21 cellular contexts compared by ENCODE assay signal in genomic region chr2:239196474-239197021, GRCh38.
DNase-seq lines count a peak whose midpoint lies in the region; ATAC-seq, FAIRE-seq and TF ChIP-seq lines count a peak whose summit lies in the region.
"Had no signal": no experiment of that assay in that cellular context is flagged by ENCODE, and none has a peak within 500 bp of the region (broad histone marks: within the 10 kb centered on the region; RNA-seq: fewer than 3 reads in every experiment).

No MANE protein-coding gene starts in this region.

- WGBS in H1 (ENCODE audit: extremely low coverage in 1 of 2, insufficient coverage in 1 of 2, insufficient read length in 1 of 2, insufficient replicate concordance in 2 of 2, low coverage in 1 of 2, low lambda C conversion rate in 2 of 2, missing lambda C conversion rate in 1 of 2), 2 experiments = 91% methylated on average over 17 of the region's 17 CpGs; no CpG with 5 or more reads in 1 of the 2 experiments
- WGBS in upper lobe of left lung, 2 donors = 90 to 95% methylated on average over 12 to 17 of the region's 17 CpGs

- CTCF ChIA-PET in H1 (lab: Charles Lee; ENCODE audit: partially characterized antibody) = interaction anchor here (1.0 to 4.3 kb wide), 5 partner anchors 9 to 97 kb away, joined by 3 to 39 read pairs (median 4); no protein-coding TSS in a partner anchor
- CTCF ChIA-PET in MCF 10A (lab: Yijun Ruan, JAX) = no interaction called here

- H3K4me1 ChIP-seq in H1 (replicated peaks in 1 of 4; ENCODE audit: control insufficient read depth in 3 of 4, insufficient read depth in 4 of 4, low read length in 3 of 4) (peaks cover 0 to 7% (median 3%) of the 10 kb centered on the region in 4 experiments; a peak in 3 of 7 replicates), upper lobe of left lung (peaks cover 0 to 6% (median 5%) of the 10 kb centered on the region in 4 donors)
- H3K4me1 ChIP-seq: colonic mucosa, foreskin keratinocyte had no signal

- H3K79me2 ChIP-seq in H1 (ENCODE audit: control insufficient read depth in 1 of 2, insufficient read depth in 2 of 2, low read length in 2 of 2) = peaks cover 0 to 4% of the 10 kb centered on the region in 2 experiments; a peak in 2 of 4 replicates

- H2BK120ac ChIP-seq in H1 (replicated peaks; ENCODE audit: low read depth, low read length) = no peak overlapping the region

- H3K4me3 ChIP-seq in H1 (ENCODE audit: extremely low read depth in 1 of 4, insufficient read depth in 2 of 4, low read depth in 3 of 4, low read length in 4 of 4) (no peak overlapping the region), upper lobe of left lung (no peak overlapping the region)
- H3K4me3 ChIP-seq: colonic mucosa had no signal

- H3K27me3 ChIP-seq in H1 (replicated peaks in 1 of 4; ENCODE audit: control insufficient read depth in 3 of 4, extremely low read depth in 1 of 4, insufficient read depth in 3 of 4, low read length in 3 of 4) (no peaks in the 10 kb centered on the region), upper lobe of left lung (no peaks in the 10 kb centered on the region)
- H3K27me3 ChIP-seq: colonic mucosa, foreskin keratinocyte had no signal

- H3K27ac ChIP-seq in H1 (ENCODE audit: low read depth, low read length) (no peak overlapping the region), upper lobe of left lung (no peak overlapping the region)
- H3K27ac ChIP-seq: colonic mucosa, epithelial cell of prostate, foreskin keratinocyte, KMS-11 had no signal

- no peaks in the 10 kb centered on the region for H3K9me3 ChIP-seq in H1 (ENCODE audit: insufficient read depth in 2 of 2, low read depth in 1 of 2, low read length in 1 of 2)
- no peaks in the 10 kb centered on the region for H3K9me3 ChIP-seq in upper lobe of left lung
- H3K9me3 ChIP-seq: colonic mucosa had no signal

- H3K36me3 Mint-ChIP-seq in MCF 10A (ENCODE audit: insufficient read depth, unreplicated experiment) = peaks cover 6% of the 10 kb centered on the region

- H2BK5ac ChIP-seq in H1 (ENCODE audit: low read depth, low read length) = no peak overlapping the region

- FAIRE-seq in H1 (lab: Jason Lieb, UNC) = no peak
- FAIRE-seq: astrocyte, GM18507 had no signal

- TF ChIP-seq RAD21 in H1 (IDR thresholded peaks at IDR 0.05 in 1 of 2, conservative IDR thresholded peaks at IDR 0.05 in 1 of 2; ENCODE audit: low read depth in 2 of 2, low read length in 2 of 2) = no peak

- peak overlapping the region; percentile 9; the same call in 1 of the 2 replicates for H4K8ac ChIP-seq in H1 (ENCODE audit: extremely low read depth, insufficient read depth, low read length)

- no peak overlapping the region for H2BK15ac ChIP-seq in H1 (ENCODE audit: low read length)

- no peaks in the 10 kb centered on the region for H3K4me1 Mint-ChIP-seq in MCF 10A (ENCODE audit: insufficient read depth, unreplicated experiment)

- peaks cover 0 to 3% (median under 1%) of the 10 kb centered on the region in 4 experiments; a peak in 3 of 8 replicates for H3K36me3 ChIP-seq in H1 (ENCODE audit: control insufficient read depth in 2 of 4, insufficient read depth in 4 of 4, low read length in 3 of 4)
- peaks cover 0 to 22% (median 11%) of the 10 kb centered on the region in 4 donors for H3K36me3 ChIP-seq in upper lobe of left lung
- H3K36me3 ChIP-seq: colonic mucosa had no signal

- no peaks in the 10 kb centered on the region; the same call in 1 of the 2 replicates for H3K23me2 ChIP-seq in H1 (ENCODE audit: low read depth, low read length)

- no peak overlapping the region for H3K9ac ChIP-seq in H1 (replicated peaks in 1 of 4; ENCODE audit: extremely low read depth in 1 of 4, low read depth in 3 of 4, low read length in 3 of 4)
- H3K9ac ChIP-seq: KMS-11 had no signal

- H3K18ac ChIP-seq in H1 (ENCODE audit: extremely low read depth, low read length) = no peak overlapping the region

- no peak overlapping the region for H4K91ac ChIP-seq in H1 (replicated peaks; ENCODE audit: insufficient read length, low read length)

- H2BK12ac ChIP-seq in H1 (ENCODE audit: low read depth, low read length) = no peak overlapping the region

- no peak overlapping the region for H2AFZ ChIP-seq in H1 (ENCODE audit: low read length)

- H3K27ac Mint-ChIP-seq in MCF 10A (ENCODE audit: low read depth, unreplicated experiment) = no peak overlapping the region
- H3K27ac Mint-ChIP-seq: B cell, mesothelial cell of epicardium had no signal

- peaks cover 2 to 12% of the 10 kb centered on the region in 2 experiments for H4K20me1 ChIP-seq in H1 (replicated peaks in 1 of 2; ENCODE audit: control insufficient read depth in 1 of 2, insufficient read depth in 2 of 2, low read length in 2 of 2)

- TF ChIP-seq POLR2A in H1 (IDR thresholded peaks at IDR 0.05; ENCODE audit: control extremely low read depth in 1 of 2, low read depth in 2 of 2, low read length in 2 of 2) = no peak
- TF ChIP-seq POLR2A in upper lobe of left lung (IDR thresholded peaks at IDR 0.05) = no peak

- ATAC-seq in upper lobe of left lung (ENCODE audit: low FRiP score in 2 of 2) (no peak), GM21619 (IDR thresholded peaks at IDR 0.05; ENCODE audit: unreplicated experiment) (no peak)
- ATAC-seq: foreskin keratinocyte had no signal

- no peak overlapping the region for H3K4me3 Mint-ChIP-seq in MCF 10A (ENCODE audit: unreplicated experiment)
- H3K4me3 Mint-ChIP-seq: B cell, mesothelial cell of epicardium had no signal

- no peaks in the 10 kb centered on the region for H3K27me3 Mint-ChIP-seq in MCF 10A (ENCODE audit: insufficient read depth, unreplicated experiment)
- H3K27me3 Mint-ChIP-seq: B cell had no signal

- H3K14ac ChIP-seq in H1 (ENCODE audit: insufficient read length) = no peak overlapping the region

- H2AK5ac ChIP-seq in H1 (ENCODE audit: low read depth, low read length) = no peak overlapping the region

- no peak overlapping the region for H3K23ac ChIP-seq in H1 (ENCODE audit: insufficient read length)

- TF ChIP-seq CTCF in H1 (IDR thresholded peaks at IDR 0.05; ENCODE audit: control extremely low read depth in 1 of 3, insufficient read depth in 1 of 3, low read depth in 1 of 3, low read length in 3 of 3) (no peak), upper lobe of left lung (IDR thresholded peaks at IDR 0.05) (no peak), MCF 10A (IDR thresholded peaks at IDR 0.05; ENCODE audit: unreplicated experiment) (no peak)

- peak; percentile 47 for DNase-seq in activated CD8-positive, alpha-beta memory T cell treated with anti-CD3 and anti-CD28 coated beads for 24 hours
- DNase-seq in activated CD8-positive, alpha-beta memory T cell treated with anti-CD3 and anti-CD28 coated beads, Interleukin-2, amount 50 U/mL, for 4 hours = no peak
- peak in 1 of 2 experiments; percentile 33 for DNase-seq in H1 (ENCODE audit: low read depth in 1 of 2, low spot score in 2 of 2)
- peak in 6 of 10 donors; percentile 1 to 76 (median 10) for DNase-seq in posterior cingulate gyrus
- peak; percentile 11 to 44 for DNase-seq in upper lobe of left lung
- DNase-seq in MCF 10A (ENCODE audit: unreplicated experiment) = no peak
- DNase-seq in HK-2 (ENCODE audit: unreplicated experiment) = no peak
- DNase-seq: 8988T, colonic mucosa, foreskin keratinocyte, NCI-H1092, retina, SW 1271, trophoblast cell had no signal

- 0 out of 2 replicates have a peak, but pooled peaks cover 5% of the 10 kb centered on the region for H3K79me1 ChIP-seq in H1 (ENCODE audit: low read depth, low read length)

- no TSS peak for BruUV-seq in MCF 10A (replicated peaks; lab: Mats Ljungman, UMichigan)

- H3K9me3 Mint-ChIP-seq in MCF 10A (ENCODE audit: unreplicated experiment) = no peaks in the 10 kb centered on the region
- H3K9me3 Mint-ChIP-seq: mesothelial cell of epicardium had no signal

- POLR2A ChIA-PET in H1 (lab: Charles Lee; ENCODE audit: partially characterized antibody) (no interaction called here), MCF 10A (lab: Yijun Ruan, JAX) (no interaction called here)

- H3K4ac ChIP-seq in H1 (replicated peaks; ENCODE audit: insufficient read length, low read depth, low read length) = no peak overlapping the region

- H4K5ac ChIP-seq in H1 (ENCODE audit: insufficient read length, low read depth, low read length) = no peak overlapping the region

- intact Hi-C loops in posterior cingulate gyrus (cut with DNase I) = no loop called here
- intact Hi-C loops in MCF 10A (cut with micrococcal nuclease) = no loop called here

- no peak overlapping the region for H2BK20ac ChIP-seq in H1 (ENCODE audit: low read length)

- no peak overlapping the region for H3K4me2 ChIP-seq in H1 (ENCODE audit: insufficient read depth in 1 of 2, low read depth in 2 of 2, low read length in 2 of 2)
- H3K4me2 ChIP-seq: KMS-11 had no signal

- TF ChIP-seq EP300 in H1 (IDR thresholded peaks at IDR 0.05; ENCODE audit: borderline replicate concordance in 1 of 2, low read depth in 2 of 2, low read length in 2 of 2) (no peak), upper lobe of left lung (IDR thresholded peaks at IDR 0.05) (no peak)

- H3K56ac ChIP-seq in H1 (replicated peaks; ENCODE audit: insufficient read length, low read depth, low read length) = no peak overlapping the region

TF ChIP-seq in H1, 55 proteins besides CTCF, POLR2A, EP300 and RAD21:
- no peak for TF ChIP-seq NANOG (IDR thresholded peaks at IDR 0.05; ENCODE audit: insufficient read depth, low read depth, low read length, poor library complexity, severe bottlenecking)
- TF ChIP-seq RBBP5 (IDR thresholded peaks at IDR 0.05; ENCODE audit: borderline replicate concordance, low read depth, low read length) = no peak
- TF ChIP-seq CEBPB (IDR thresholded peaks at IDR 0.05; ENCODE audit: low read depth, low read length) = no peak
- no peak for TF ChIP-seq JUND (IDR thresholded peaks at IDR 0.05; ENCODE audit: low read length)
- no peak for TF ChIP-seq ASH2L (IDR thresholded peaks at IDR 0.05; ENCODE audit: low read length)

Comparison
In these comparisons a context has a peak if more than half of its experiments do, and no peak if none do; other contexts are left out.
1. DNase-seq: peak in activated CD8-positive, alpha-beta memory T cell treated with anti-CD3 and anti-CD28 coated beads for 24 hours (single experiment), posterior cingulate gyrus (6 of 10) and upper lobe of left lung (2 of 2); none in activated CD8-positive, alpha-beta memory T cell treated with anti-CD3 and anti-CD28 coated beads, Interleukin-2, amount 50 U/mL, for 4 hours (single experiment), MCF 10A (single experiment) and HK-2 (single experiment).